Comparison of ENCODE assay signal across 14 cellular contexts in the genomic region with DNA sequence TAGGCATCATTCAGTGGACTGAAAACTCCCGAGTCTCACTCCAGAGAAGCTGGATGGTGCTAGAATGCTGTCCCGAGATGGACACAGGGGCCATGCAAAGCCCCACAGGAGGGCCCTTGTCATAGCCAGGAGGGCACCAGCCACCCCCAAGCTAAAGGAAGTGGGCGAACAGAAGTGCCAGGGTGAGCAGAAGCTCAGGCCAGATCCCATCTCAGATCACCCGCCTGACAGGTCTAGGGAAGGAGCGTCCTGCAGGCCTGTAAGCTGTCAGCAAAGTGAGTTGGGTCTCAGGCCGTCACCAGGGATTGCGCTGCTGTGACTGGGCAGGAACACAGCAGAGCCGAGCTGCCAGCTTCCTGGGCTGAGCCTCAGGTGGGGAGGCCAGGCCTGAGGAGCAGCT. TPM values are rescaled to one million over a fixed set of nuclear protein-coding genes. Genes with fewer than 3 reads are reported as not detected.
DNase-seq lines count a peak whose midpoint lies in the region; ATAC-seq, FAIRE-seq and TF ChIP-seq lines count a peak whose summit lies in the region.
"Had no signal": no experiment of that assay in that cellular context is flagged by ENCODE, and none has a peak within 500 bp of the region (broad histone marks: within the 10 kb centered on the region; RNA-seq: fewer than 3 reads in every experiment).

No MANE protein-coding gene starts in this region.

- TF ChIP-seq POLR2A in HepG2 (IDR thresholded peaks at IDR 0.05; ENCODE audit: insufficient read depth in 1 of 2, low read depth in 2 of 2, low read length in 2 of 2) = no peak
- TF ChIP-seq POLR2A in right lobe of liver (IDR thresholded peaks at IDR 0.05) = no peak

- H3K4me2 ChIP-seq in HepG2 (ENCODE audit: low read depth, low read length) = no peak overlapping the region
- H3K4me2 ChIP-seq: BLaER1 treated with 17β-estradiol and CSF1 and Interleukin-3, amounts not matched to agents 10 nM and 100 nM had no signal

- 98% methylated on average over 8 of the region's 8 CpGs for WGBS in HepG2 (ENCODE audit: low lambda C conversion rate)
- no CpG with 5 or more reads among the region's 8 CpGs for WGBS in right lobe of liver (ENCODE audit: insufficient coverage, low coverage, low lambda C conversion rate, missing lambda C conversion rate)

- H3K4me3 ChIP-seq in HepG2 (replicated peaks in 1 of 3; ENCODE audit: insufficient read depth in 1 of 3, low read depth in 2 of 3, low read length in 3 of 3) = no peak overlapping the region
- no peak overlapping the region for H3K4me3 ChIP-seq in right lobe of liver
- H3K4me3 ChIP-seq: BLaER1 treated with 17β-estradiol and CSF1 and Interleukin-3, amounts not matched to agents 10 nM and 100 nM had no signal

- FAIRE-seq in HepG2 (lab: Jason Lieb, UNC) = no peak
- FAIRE-seq in HTR-8/SVneo (lab: Jason Lieb, UNC) = no peak

- H2AFZ ChIP-seq in HepG2 (ENCODE audit: low read length) = no peak overlapping the region

- H3K9me3 ChIP-seq in HepG2 (ENCODE audit: low read length) (no peaks in the 10 kb centered on the region), right lobe of liver (no peaks in the 10 kb centered on the region)
- H3K9me3 ChIP-seq: BLaER1 treated with 17β-estradiol and CSF1 and Interleukin-3, amounts not matched to agents 10 nM and 100 nM had no signal

- H3K36me3 ChIP-seq in HepG2 (replicated peaks in 1 of 2; ENCODE audit: control insufficient read depth in 1 of 2, insufficient read depth in 2 of 2, low read length in 2 of 2) (peaks cover 22 to 68% of the 10 kb centered on the region in 2 experiments), right lobe of liver (peaks cover 0 to 77% (median 26%) of the 10 kb centered on the region in 4 donors)

- no TSS peak for BruUV-seq in HepG2 (replicated peaks; lab: Mats Ljungman, UMichigan)

- TF ChIP-seq CTCF in HepG2 (CRISPR knock-in tag; IDR thresholded peaks at IDR 0.05) (no peak), right lobe of liver (IDR thresholded peaks at IDR 0.05) (no peak)

- TF ChIP-seq EP300 in HepG2 (IDR thresholded peaks at IDR 0.05; ENCODE audit: low read depth in 2 of 2, low read length in 2 of 2) = no peak
- no peak for TF ChIP-seq EP300 in HepG2 (CRISPR knock-in tag; IDR thresholded peaks at IDR 0.05; ENCODE audit: borderline replicate concordance)

- DNase-seq in HepG2 (ENCODE audit: low spot score) (no peak), right lobe of liver (no peak), posterior vena cava (ENCODE audit: low spot score) (peak; percentile 64), HTR-8/SVneo (ENCODE audit: insufficient read length, low spot score) (no peak), NCI-H69 (lab: John Stamatoyannopoulos, UW) (no peak)
- no peak for DNase-seq in activated CD4-positive, alpha-beta T cell treated with anti-CD3 and anti-CD28 coated beads, Interleukin-2, amount 50 U/mL, for 1 hour
- DNase-seq: ACHN; CD4-positive, CD25-positive, alpha-beta regulatory T cell; DMS53; GF-D8; HCEC 1CT; HFFc6 had no signal

- ATAC-seq in HepG2 = no peak
- ATAC-seq in right lobe of liver = no peak
- ATAC-seq in esophagus mucosa = peak; percentile 18

- H3K4me1 ChIP-seq in HepG2 (ENCODE audit: insufficient read depth, low read length) (no peaks in the 10 kb centered on the region), right lobe of liver (no peaks in the 10 kb centered on the region)

- H3K9ac ChIP-seq in HepG2 (ENCODE audit: insufficient read depth, low read depth, low read length) = no peak overlapping the region
- H3K9ac ChIP-seq: BLaER1 treated with 17β-estradiol and CSF1 and Interleukin-3, amounts not matched to agents 10 nM and 100 nM had no signal

- in situ Hi-C loops in HepG2 (cut with HindIII; ENCODE audit: extremely low pct_ligation_motif_present, low pct_unique_long_range_greater_than_20kb) = no loop called here

- H3K27me3 ChIP-seq in HepG2 (ENCODE audit: control insufficient read depth in 1 of 2, insufficient read depth in 2 of 2, low read length in 2 of 2) (no peaks in the 10 kb centered on the region), right lobe of liver (no peaks in the 10 kb centered on the region)
- H3K27me3 ChIP-seq: BLaER1 treated with 17β-estradiol and CSF1 and Interleukin-3, amounts not matched to agents 10 nM and 100 nM had no signal

- POLR2A ChIA-PET in HepG2 (lab: Yijun Ruan, JAX) = no interaction called here

- no peak for TF ChIP-seq RAD21 in HepG2 (CRISPR knock-in tag; IDR thresholded peaks at IDR 0.05)

- H3K27ac ChIP-seq in HepG2 (ENCODE audit: extremely low read length, insufficient read depth, low read length) (no peak overlapping the region), right lobe of liver (no peak overlapping the region)
- H3K27ac ChIP-seq: BLaER1 treated with 17β-estradiol and CSF1 and Interleukin-3, amounts not matched to agents 10 nM and 100 nM had no signal

- no peaks in the 10 kb centered on the region for H4K20me1 ChIP-seq in HepG2 (ENCODE audit: insufficient read depth, low read length)

- H3K79me2 ChIP-seq in HepG2 (ENCODE audit: insufficient read depth, low read length) = no peaks in the 10 kb centered on the region

- CTCF ChIA-PET in HepG2 (lab: Yijun Ruan, JAX; ENCODE audit: low intra/inter-chr PET ratio, low total read pairs) = no interaction called here

- intact Hi-C loops in HepG2 (cut with micrococcal nuclease; ENCODE audit: unreplicated experiment) (no loop called here), right lobe of liver (cut with DNase I) (no loop called here), posterior vena cava (cut with DNase I) (no loop called here)

TF ChIP-seq in HepG2, 621 proteins besides CTCF, POLR2A, EP300 and RAD21:
- TF ChIP-seq RBM22 (optimal IDR thresholded peaks at IDR 0.05; ENCODE audit: low read length) = peak; percentile 64
- TF ChIP-seq ZKSCAN1 (IDR thresholded peaks at IDR 0.05; ENCODE audit: low read length) = no peak
- TF ChIP-seq AGO2 (optimal IDR thresholded peaks at IDR 0.05; ENCODE audit: low read depth, low read length) = peak; percentile 36
- TF ChIP-seq ZNF546 (CRISPR knock-in tag; conservative IDR thresholded peaks at IDR 0.05) = no peak
- TF ChIP-seq RBFOX2 (IDR thresholded peaks at IDR 0.05; ENCODE audit: low read depth, low read length) = no peak
- 0 out of 2 replicates have a peak, but pooled peaks have one; percentile 40 for TF ChIP-seq EED (CRISPR knock-in tag; IDR thresholded peaks at IDR 0.05)

RNA-seq across cellular contexts. Expression of a gene that starts 43.7 kb away (rescaled TPM):
- total RNA-seq in HepG2 (2016; rRNA removed; fragmentation: Illumina TruSeq; extraction: Trizol) (0.13 and 0.15 TPM in 2 replicates), right lobe of liver (under 1 TPM; 0.07 to 0.92 (median 0.20) TPM), esophagus mucosa (0.36 TPM), posterior vena cava (1 to 10 TPM in 1 of 2 donors, under 1 TPM in 1; 0.60 to 1.6 TPM)
- total RNA-seq in HepG2 (2016; cell fraction: cytosol; rRNA removed; fragmentation: Illumina TruSeq; extraction: Trizol; ENCODE audit: low read depth) = 0.51 and 0.53 TPM in 2 replicates
- total RNA-seq in HepG2 (2016; cell fraction: insoluble cytoplasmic fraction; rRNA removed; fragmentation: Illumina TruSeq; extraction: Trizol) = 0.19 and 0.21 TPM in 2 replicates
- total RNA-seq in HepG2 (2016; cell fraction: membrane; rRNA removed; fragmentation: Illumina TruSeq; extraction: Trizol) = 0.10 and 0.37 TPM in 2 replicates
- 0.59 and 0.60 TPM in 2 replicates for total RNA-seq in HepG2 (2016; cell fraction: nucleus; rRNA removed; fragmentation: Illumina TruSeq; extraction: Trizol)
- polyA plus RNA-seq in HepG2 (2011; rRNA removed) = 0.47 and 0.50 TPM in 2 replicates
- polyA plus RNA-seq in HepG2 (2011; cell fraction: cytosol; rRNA removed) = 0.04 and 0.09 TPM in 2 replicates
- 0.68 and 0.96 TPM in 2 replicates for polyA plus RNA-seq in HepG2 (2011; cell fraction: nucleus; rRNA removed)
- polyA plus RNA-seq in HepG2 (2012) = 0.36 and 0.63 TPM in 2 replicates
- not detected in 2 replicates for polyA plus RNA-seq in HepG2 (2016; cell fraction: cytosol; fragmentation: Illumina TruSeq; extraction: Trizol; ENCODE audit: low read depth)
- 0.07 and 0.14 TPM in 2 replicates for polyA plus RNA-seq in HepG2 (2016; cell fraction: insoluble cytoplasmic fraction; fragmentation: Illumina TruSeq; extraction: Trizol; ENCODE audit: low read depth)
- 0.03 and 0.05 TPM in 2 replicates for polyA plus RNA-seq in HepG2 (2016; cell fraction: membrane; fragmentation: Illumina TruSeq; extraction: Trizol; ENCODE audit: low read depth)
- 0.31 and 0.63 TPM in 2 replicates for polyA plus RNA-seq in HepG2 (2016; cell fraction: nucleus; fragmentation: Illumina TruSeq; extraction: Trizol; ENCODE audit: insufficient read depth, low read depth)
- 0.02 and 0.19 TPM in 2 replicates for polyA minus RNA-seq in HepG2 (2011; rRNA and poly(A)+ RNA removed; ENCODE audit: low replicate concordance)
- polyA minus RNA-seq in HepG2 (2011; cell fraction: cytosol; rRNA and poly(A)+ RNA removed) = 0.26 TPM in 1 of 2 replicates, not detected in the other
- 2.2 and 2.9 TPM in 2 replicates for polyA minus RNA-seq in HepG2 (2011; cell fraction: nucleus; rRNA and poly(A)+ RNA removed)
